In the genomic region with DNA sequence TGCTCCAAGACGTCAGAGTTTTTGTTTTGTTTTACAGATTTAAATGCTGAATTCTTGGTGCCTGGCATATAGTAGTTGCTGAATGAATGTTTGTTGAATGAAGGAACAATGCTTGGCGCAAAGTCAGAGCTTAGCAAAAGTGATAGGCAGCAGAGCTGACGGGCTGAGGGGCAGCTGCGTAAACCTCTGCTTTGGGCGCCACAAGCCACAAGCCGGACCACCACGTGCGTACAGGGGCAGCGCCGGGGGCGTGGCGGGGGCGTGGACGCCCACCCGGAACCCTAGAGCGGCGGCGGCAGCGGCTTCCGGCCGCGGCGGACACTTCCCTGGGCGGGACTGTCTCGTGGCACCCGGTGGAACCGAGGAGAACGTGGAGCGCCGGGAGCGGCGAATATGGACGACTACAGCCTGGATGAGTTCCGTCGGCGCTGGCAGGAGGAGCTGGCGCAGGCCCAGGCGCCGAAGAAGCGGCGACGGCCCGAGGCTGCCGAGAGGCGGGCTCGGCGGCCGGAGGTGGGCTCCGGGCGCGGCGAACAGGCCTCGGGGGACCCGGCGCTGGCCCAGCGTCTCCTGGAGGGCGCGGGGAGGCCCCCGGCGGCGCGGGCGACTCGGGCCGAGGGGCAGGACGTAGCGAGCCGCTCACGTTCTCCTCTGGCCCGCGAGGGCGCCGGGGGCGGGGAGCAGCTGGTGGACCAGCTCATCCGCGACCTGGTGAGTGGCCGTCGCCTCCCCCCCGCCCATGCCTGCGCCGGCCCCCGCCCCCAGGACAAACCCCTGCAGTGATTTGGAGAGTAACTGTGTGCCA, we compare ENCODE assay signal across 8 cellular contexts.
DNase-seq lines count a peak whose midpoint lies in the region; ATAC-seq, FAIRE-seq and TF ChIP-seq lines count a peak whose summit lies in the region.

A gene with protein sequence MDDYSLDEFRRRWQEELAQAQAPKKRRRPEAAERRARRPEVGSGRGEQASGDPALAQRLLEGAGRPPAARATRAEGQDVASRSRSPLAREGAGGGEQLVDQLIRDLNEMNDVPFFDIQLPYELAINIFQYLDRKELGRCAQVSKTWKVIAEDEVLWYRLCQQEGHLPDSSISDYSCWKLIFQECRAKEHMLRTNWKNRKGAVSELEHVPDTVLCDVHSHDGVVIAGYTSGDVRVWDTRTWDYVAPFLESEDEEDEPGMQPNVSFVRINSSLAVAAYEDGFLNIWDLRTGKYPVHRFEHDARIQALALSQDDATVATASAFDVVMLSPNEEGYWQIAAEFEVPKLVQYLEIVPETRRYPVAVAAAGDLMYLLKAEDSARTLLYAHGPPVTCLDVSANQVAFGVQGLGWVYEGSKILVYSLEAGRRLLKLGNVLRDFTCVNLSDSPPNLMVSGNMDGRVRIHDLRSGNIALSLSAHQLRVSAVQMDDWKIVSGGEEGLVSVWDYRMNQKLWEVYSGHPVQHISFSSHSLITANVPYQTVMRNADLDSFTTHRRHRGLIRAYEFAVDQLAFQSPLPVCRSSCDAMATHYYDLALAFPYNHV (plus strand): TSS at position 306 of the 805 bp plus-strand sequence. CDS start 88 bp downstream, at position 394.

- peak within 1 kb of the TSS; percentile 61 to 72 for H3K4me3 ChIP-seq in cardiac fibroblast (replicated peaks in 1 of 2; ENCODE audit: low read depth in 2 of 2, low read length in 2 of 2)

- DNase-seq in NCI-H187 (lab: John Stamatoyannopoulos, UW) (peak; percentile 24 to 65), NCI-H187 treated with DMSO at 0.1 percent for 48 hours (lab: John Stamatoyannopoulos, UW) (no peak), NCI-H2081 (lab: John Stamatoyannopoulos, UW) (peak; percentile 60 to 78), cardiac fibroblast (ENCODE audit: low read depth in 2 of 2) (peak; percentile 75 to 82)
- DNase-seq in stimulated activated CD4-positive, alpha-beta T cell treated with anti-CD3 and anti-CD28 coated beads, Interleukin-12 subunit alpha, Interleukin-12 subunit beta, amount 100 ng/mL, for 48 hours (ENCODE audit: low read depth in 2 of 3, low spot score in 1 of 3): peak in 2 of 3 donors; percentile 37 to 55

- TF ChIP-seq CTCF in VCaP (conservative IDR thresholded peaks at IDR 0.05) (no peak), cardiac fibroblast (IDR thresholded peaks at IDR 0.05; ENCODE audit: low read depth, low read length) (no peak)

- peak within 1 kb of the TSS; percentile 85 for H3K27ac ChIP-seq in VCaP

- peak; percentile 76 for FAIRE-seq in islet of Langerhans (lab: Jason Lieb, UNC)

- ATAC-seq in HG02870 (IDR thresholded peaks at IDR 0.05; ENCODE audit: unreplicated experiment): peak; percentile 83
